In the genomic region with DNA sequence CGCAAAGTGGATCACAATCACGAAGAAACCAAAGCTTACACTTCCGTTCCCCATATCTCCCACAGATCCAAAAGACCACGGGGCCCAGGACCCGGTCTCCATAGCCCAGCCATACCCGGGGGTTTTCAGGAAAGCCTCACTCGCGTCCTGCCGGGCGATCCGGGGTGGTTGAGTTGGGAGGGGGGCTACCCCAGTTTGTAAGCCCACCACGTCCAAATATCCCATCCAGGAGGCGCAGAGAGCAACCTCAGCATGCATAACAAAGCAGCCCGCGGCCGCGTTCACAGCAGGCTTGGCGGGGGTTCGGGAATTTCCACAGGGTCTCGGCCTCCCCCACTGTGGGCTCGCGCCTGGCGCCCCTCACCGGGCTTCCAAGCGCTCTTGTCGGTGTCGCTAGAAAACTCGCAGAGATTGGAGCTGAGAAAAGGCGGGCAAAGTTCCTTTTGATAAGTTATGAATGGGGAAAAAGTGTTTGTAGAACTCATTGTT, we compare ENCODE assay signal across 7 cellular contexts. TPM values are rescaled to one million over a fixed set of nuclear protein-coding genes. Genes with fewer than 3 reads are reported as not detected.
A peak's percentile ranks its signal among the peaks of the same experiment; 100 is the strongest.
DNase-seq lines count a peak whose midpoint lies in the region; ATAC-seq, FAIRE-seq and TF ChIP-seq lines count a peak whose summit lies in the region.

No MANE protein-coding gene starts in this region.

- in situ Hi-C loops in HepG2 (cut with HindIII; ENCODE audit: extremely low pct_ligation_motif_present, low pct_unique_long_range_greater_than_20kb), result no loop called here

- H3K79me2 ChIP-seq in HepG2 (ENCODE audit: insufficient read depth, low read length), result no peaks in the 10 kb centered on the region

- CTCF ChIA-PET in HepG2 (lab: Yijun Ruan, JAX; ENCODE audit: low intra/inter-chr PET ratio, low total read pairs), result no interaction called here

- H3K9me3 ChIP-seq in HepG2 (ENCODE audit: low read length) (no peaks in the 10 kb centered on the region), upper lobe of left lung (no peaks in the 10 kb centered on the region)

- intact Hi-C loops in HepG2 (cut with micrococcal nuclease; ENCODE audit: unreplicated experiment), result no loop called here

- POLR2A ChIA-PET in HepG2 (lab: Yijun Ruan, JAX), result interaction anchor here (2.1 to 3.3 kb wide), 2 partner anchors 10 to 14 kb away, joined by 10 to 17 read pairs; a partner anchor contains a TSS

- FAIRE-seq in HepG2 (lab: Jason Lieb, UNC), result no peak

- no peak for DNase-seq in activated naive CD8-positive, alpha-beta T cell treated with anti-CD3 and anti-CD28 coated beads, Interleukin-2, amount 50 U/mL, for 24 hours
- DNase-seq in HepG2 (ENCODE audit: low spot score) (no peak), upper lobe of left lung (no peak), GM03348 (ENCODE audit: low spot score) (no peak)
- DNase-seq in activated effector memory CD4-positive, alpha-beta T cell treated with anti-CD3 and anti-CD28 coated beads, Interleukin-2, amount 50 U/mL, for 16 hours, result no peak

- no TSS peak for BruUV-seq in HepG2 (replicated peaks; lab: Mats Ljungman, UMichigan)

- no peaks in the 10 kb centered on the region for H3K27me3 Mint-ChIP-seq in activated naive CD8-positive, alpha-beta T cell treated with anti-CD3 and anti-CD28 coated beads, Interleukin-2, amount 50 U/mL, for 24 hours

- ATAC-seq in GM19035 (IDR thresholded peaks at IDR 0.05; ENCODE audit: unreplicated experiment), result peak; percentile 17
- peak; percentile 24 for ATAC-seq in HG03064 (IDR thresholded peaks at IDR 0.05; ENCODE audit: low read depth, unreplicated experiment)
- peak; percentile 10 for ATAC-seq in activated naive CD8-positive, alpha-beta T cell treated with anti-CD3 and anti-CD28 coated beads, Interleukin-2, amount 50 U/mL, for 24 hours
- ATAC-seq in HepG2, result peak; percentile 13; the same call in 2 of the 3 replicates
- peak in 1 of 2 donors; percentile 26 for ATAC-seq in upper lobe of left lung (ENCODE audit: low FRiP score in 2 of 2)

- TF ChIP-seq CTCF in HepG2 (CRISPR knock-in tag; IDR thresholded peaks at IDR 0.05) (no peak; the same call in 1 of the 2 replicates), upper lobe of left lung (IDR thresholded peaks at IDR 0.05) (no peak)

- peaks cover 2 to 16% of the 10 kb centered on the region in 2 experiments; a peak in 4 of 5 replicates for H3K36me3 ChIP-seq in HepG2 (replicated peaks in 1 of 2; ENCODE audit: control insufficient read depth in 1 of 2, insufficient read depth in 2 of 2, low read length in 2 of 2)
- peaks cover 0 to 15% (median 0%) of the 10 kb centered on the region in 4 donors for H3K36me3 ChIP-seq in upper lobe of left lung

- H2AFZ ChIP-seq in HepG2 (ENCODE audit: low read length), result peak overlapping the region; percentile 7

- H3K4me3 ChIP-seq in HepG2 (replicated peaks in 1 of 3; ENCODE audit: insufficient read depth in 1 of 3, low read depth in 2 of 3, low read length in 3 of 3) (peak overlapping the region; percentile 64 to 86 (median 77)), upper lobe of left lung (peak overlapping the region; percentile 51 to 60 (median 58))

- peak overlapping the region; percentile 78 for H3K27ac Mint-ChIP-seq in activated naive CD8-positive, alpha-beta T cell treated with anti-CD3 and anti-CD28 coated beads, Interleukin-2, amount 50 U/mL, for 24 hours

- no peak for TF ChIP-seq RAD21 in HepG2 (CRISPR knock-in tag; IDR thresholded peaks at IDR 0.05)

- peaks cover 33% of the 10 kb centered on the region for H3K36me3 Mint-ChIP-seq in activated naive CD8-positive, alpha-beta T cell treated with anti-CD3 and anti-CD28 coated beads, Interleukin-2, amount 50 U/mL, for 24 hours (ENCODE audit: low read depth)

- H3K9me3 Mint-ChIP-seq in activated naive CD8-positive, alpha-beta T cell treated with anti-CD3 and anti-CD28 coated beads, Interleukin-2, amount 50 U/mL, for 24 hours, result no peaks in the 10 kb centered on the region

- H3K27me3 ChIP-seq in HepG2 (ENCODE audit: control insufficient read depth in 1 of 2, insufficient read depth in 2 of 2, low read length in 2 of 2), result no peaks in the 10 kb centered on the region; a peak in 1 of 5 replicates
- no peaks in the 10 kb centered on the region for H3K27me3 ChIP-seq in upper lobe of left lung

- TF ChIP-seq POLR2A in HepG2 (IDR thresholded peaks at IDR 0.05; ENCODE audit: insufficient read depth in 1 of 2, low read depth in 2 of 2, low read length in 2 of 2) (no peak; a peak in 1 of 4 replicates), upper lobe of left lung (IDR thresholded peaks at IDR 0.05) (no peak)

- 0% methylated on average over 12 of the region's 29 CpGs for WGBS in HepG2 (ENCODE audit: low lambda C conversion rate)
- WGBS in upper lobe of left lung, 2 donors, result 0 to 6% methylated on average over 8 to 24 of the region's 29 CpGs

- H3K27ac ChIP-seq in HepG2 (ENCODE audit: extremely low read length, insufficient read depth, low read length), result peak overlapping the region; percentile 77
- H3K27ac ChIP-seq in upper lobe of left lung, result peak overlapping the region in 2 of 4 donors; percentile 17 to 36

- peak overlapping the region; percentile 88 for H3K4me3 Mint-ChIP-seq in activated naive CD8-positive, alpha-beta T cell treated with anti-CD3 and anti-CD28 coated beads, Interleukin-2, amount 50 U/mL, for 24 hours

- H3K9ac ChIP-seq in HepG2 (ENCODE audit: insufficient read depth, low read depth, low read length), result peak overlapping the region; percentile 73

- peak overlapping the region; percentile 93 for H3K4me2 ChIP-seq in HepG2 (ENCODE audit: low read depth, low read length)

- no peak; a peak in 1 of 4 replicates for TF ChIP-seq EP300 in HepG2 (IDR thresholded peaks at IDR 0.05; ENCODE audit: low read depth in 2 of 2, low read length in 2 of 2)
- TF ChIP-seq EP300 in HepG2 (CRISPR knock-in tag; IDR thresholded peaks at IDR 0.05; ENCODE audit: borderline replicate concordance), result no peak
- TF ChIP-seq EP300 in upper lobe of left lung (IDR thresholded peaks at IDR 0.05), result no peak

- H3K4me1 ChIP-seq in HepG2 (ENCODE audit: insufficient read depth, low read length) (peaks cover 33% of the 10 kb centered on the region), upper lobe of left lung (peaks cover 16 to 28% (median 20%) of the 10 kb centered on the region in 4 donors)

- H3K4me1 Mint-ChIP-seq in activated naive CD8-positive, alpha-beta T cell treated with anti-CD3 and anti-CD28 coated beads, Interleukin-2, amount 50 U/mL, for 24 hours, result peaks cover 26% of the 10 kb centered on the region

- H4K20me1 ChIP-seq in HepG2 (ENCODE audit: insufficient read depth, low read length), result no peaks in the 10 kb centered on the region

RNA-seq across cellular contexts. Expression of a gene that starts 9.5 kb away (rescaled TPM):
- total RNA-seq in HepG2 (2016; rRNA removed; fragmentation: Illumina TruSeq; extraction: Trizol) (39.7 and 57.4 TPM in 2 replicates), upper lobe of left lung (10 to 100 TPM in 5 of 6 donors, 1 to 10 TPM in 1; 3.1 to 73.1 (median 38.9) TPM)
- total RNA-seq in HepG2 (2016; cell fraction: cytosol; rRNA removed; fragmentation: Illumina TruSeq; extraction: Trizol; ENCODE audit: low read depth), result 33.2 and 40.3 TPM in 2 replicates
- total RNA-seq in HepG2 (2016; cell fraction: insoluble cytoplasmic fraction; rRNA removed; fragmentation: Illumina TruSeq; extraction: Trizol), result 40.0 and 62.7 TPM in 2 replicates
- 45.7 and 54.6 TPM in 2 replicates for total RNA-seq in HepG2 (2016; cell fraction: membrane; rRNA removed; fragmentation: Illumina TruSeq; extraction: Trizol)
- 34.2 and 40.4 TPM in 2 replicates for total RNA-seq in HepG2 (2016; cell fraction: nucleus; rRNA removed; fragmentation: Illumina TruSeq; extraction: Trizol)
- 16.6 and 18.0 TPM in 2 replicates for polyA plus RNA-seq in HepG2 (2011; rRNA removed)
- polyA plus RNA-seq in HepG2 (2011; cell fraction: cytosol; rRNA removed), result 15.2 and 26.9 TPM in 2 replicates
- polyA plus RNA-seq in HepG2 (2011; cell fraction: nucleus; rRNA removed), result 10.9 and 11.0 TPM in 2 replicates
- polyA plus RNA-seq in HepG2 (2012), result 13.3 and 21.0 TPM in 2 replicates
- 42.3 and 50.0 TPM in 2 replicates for polyA plus RNA-seq in HepG2 (2016; cell fraction: cytosol; fragmentation: Illumina TruSeq; extraction: Trizol; ENCODE audit: low read depth)
- polyA plus RNA-seq in HepG2 (2016; cell fraction: insoluble cytoplasmic fraction; fragmentation: Illumina TruSeq; extraction: Trizol; ENCODE audit: low read depth), result 46.2 TPM in 2 replicates
- 43.9 and 48.5 TPM in 2 replicates for polyA plus RNA-seq in HepG2 (2016; cell fraction: membrane; fragmentation: Illumina TruSeq; extraction: Trizol; ENCODE audit: low read depth)
- 73.9 and 89.3 TPM in 2 replicates for polyA plus RNA-seq in HepG2 (2016; cell fraction: nucleus; fragmentation: Illumina TruSeq; extraction: Trizol; ENCODE audit: insufficient read depth, low read depth)
- 24.5 and 32.2 TPM in 2 replicates for polyA minus RNA-seq in HepG2 (2011; rRNA and poly(A)+ RNA removed; ENCODE audit: low replicate concordance)
- polyA minus RNA-seq in HepG2 (2011; cell fraction: cytosol; rRNA and poly(A)+ RNA removed), result 8.3 and 14.1 TPM in 2 replicates
- 2.6 and 5.5 TPM in 2 replicates for polyA minus RNA-seq in HepG2 (2011; cell fraction: nucleus; rRNA and poly(A)+ RNA removed)

RNA-seq across cellular contexts. Expression of a gene that starts 14.2 kb away (rescaled TPM):
- total RNA-seq in HepG2 (2016; rRNA removed; fragmentation: Illumina TruSeq; extraction: Trizol), result 31.6 and 31.9 TPM in 2 replicates
- 9.2 and 10.5 TPM in 2 replicates for total RNA-seq in HepG2 (2016; cell fraction: cytosol; rRNA removed; fragmentation: Illumina TruSeq; extraction: Trizol; ENCODE audit: low read depth)
- total RNA-seq in HepG2 (2016; cell fraction: insoluble cytoplasmic fraction; rRNA removed; fragmentation: Illumina TruSeq; extraction: Trizol), result 23.6 and 33.0 TPM in 2 replicates
- total RNA-seq in HepG2 (2016; cell fraction: membrane; rRNA removed; fragmentation: Illumina TruSeq; extraction: Trizol), result 9.1 and 9.4 TPM in 2 replicates
- 42.7 and 45.7 TPM in 2 replicates for total RNA-seq in HepG2 (2016; cell fraction: nucleus; rRNA removed; fragmentation: Illumina TruSeq; extraction: Trizol)
- polyA plus RNA-seq in HepG2 (2011; rRNA removed), result 56.1 and 59.4 TPM in 2 replicates
- polyA plus RNA-seq in HepG2 (2011; cell fraction: cytosol; rRNA removed), result 22.8 and 28.5 TPM in 2 replicates
- 197 and 240 TPM in 2 replicates for polyA plus RNA-seq in HepG2 (2011; cell fraction: nucleus; rRNA removed)
- polyA plus RNA-seq in HepG2 (2012), result 26.0 and 29.4 TPM in 2 replicates
- polyA plus RNA-seq in HepG2 (2016; cell fraction: cytosol; fragmentation: Illumina TruSeq; extraction: Trizol; ENCODE audit: low read depth), result 2.5 and 3.3 TPM in 2 replicates
- polyA plus RNA-seq in HepG2 (2016; cell fraction: insoluble cytoplasmic fraction; fragmentation: Illumina TruSeq; extraction: Trizol; ENCODE audit: low read depth), result 30.7 and 39.2 TPM in 2 replicates
- 6.2 and 7.6 TPM in 2 replicates for polyA plus RNA-seq in HepG2 (2016; cell fraction: membrane; fragmentation: Illumina TruSeq; extraction: Trizol; ENCODE audit: low read depth)
- 66.3 and 80.1 TPM in 2 replicates for polyA plus RNA-seq in HepG2 (2016; cell fraction: nucleus; fragmentation: Illumina TruSeq; extraction: Trizol; ENCODE audit: insufficient read depth, low read depth)
- polyA minus RNA-seq in HepG2 (2011; rRNA and poly(A)+ RNA removed; ENCODE audit: low replicate concordance), result 22.5 and 39.0 TPM in 2 replicates
- 15.4 and 16.6 TPM in 2 replicates for polyA minus RNA-seq in HepG2 (2011; cell fraction: cytosol; rRNA and poly(A)+ RNA removed)
- polyA minus RNA-seq in HepG2 (2011; cell fraction: nucleus; rRNA and poly(A)+ RNA removed), result 108 and 114 TPM in 2 replicates
- 100 to 1,000 TPM in 1 of 6 donors, 10 to 100 TPM in 5; 40.4 to 107 (median 48.4) TPM for total RNA-seq in upper lobe of left lung

RNA-seq across cellular contexts. Expression of a gene that starts 19.0 kb away (rescaled TPM):
- total RNA-seq in HepG2 (2016; rRNA removed; fragmentation: Illumina TruSeq; extraction: Trizol) (0.33 TPM in 1 of 2 replicates, not detected in the other), upper lobe of left lung (1 to 10 TPM in 2 of 6 donors, under 1 TPM in 2, not detected in 2; 0.26 to 4.2 (median 0.97) TPM)
- total RNA-seq in HepG2 (2016; cell fraction: cytosol; rRNA removed; fragmentation: Illumina TruSeq; extraction: Trizol; ENCODE audit: low read depth), result 0.09 TPM in 1 of 2 replicates, not detected in the other
- total RNA-seq in HepG2 (2016; cell fraction: insoluble cytoplasmic fraction; rRNA removed; fragmentation: Illumina TruSeq; extraction: Trizol), result 0.13 and 0.15 TPM in 2 replicates
- total RNA-seq in HepG2 (2016; cell fraction: membrane; rRNA removed; fragmentation: Illumina TruSeq; extraction: Trizol), result 0.28 TPM in 1 of 2 replicates, not detected in the other
- 0.19 and 0.28 TPM in 2 replicates for total RNA-seq in HepG2 (2016; cell fraction: nucleus; rRNA removed; fragmentation: Illumina TruSeq; extraction: Trizol)
- 0.05 and 0.15 TPM in 2 replicates for polyA plus RNA-seq in HepG2 (2011; rRNA removed)
- polyA plus RNA-seq in HepG2 (2011; cell fraction: cytosol; rRNA removed), result 0.04 and 0.13 TPM in 2 replicates
- polyA plus RNA-seq in HepG2 (2011; cell fraction: nucleus; rRNA removed), result 0.78 and 0.79 TPM in 2 replicates
- polyA plus RNA-seq in HepG2 (2012), result 0.05 and 0.15 TPM in 2 replicates
- polyA plus RNA-seq in HepG2 (2016; cell fraction: cytosol; fragmentation: Illumina TruSeq; extraction: Trizol; ENCODE audit: low read depth), result 0.05 and 0.07 TPM in 2 replicates
- polyA plus RNA-seq in HepG2 (2016; cell fraction: insoluble cytoplasmic fraction; fragmentation: Illumina TruSeq; extraction: Trizol; ENCODE audit: low read depth), result 0.17 TPM in 1 of 2 replicates, not detected in the other
- 0.16 TPM in 1 of 2 replicates, not detected in the other for polyA plus RNA-seq in HepG2 (2016; cell fraction: membrane; fragmentation: Illumina TruSeq; extraction: Trizol; ENCODE audit: low read depth)
- 0.64 and 0.97 TPM in 2 replicates for polyA plus RNA-seq in HepG2 (2016; cell fraction: nucleus; fragmentation: Illumina TruSeq; extraction: Trizol; ENCODE audit: insufficient read depth, low read depth)
- 0.07 and 0.12 TPM in 2 replicates for polyA minus RNA-seq in HepG2 (2011; rRNA and poly(A)+ RNA removed; ENCODE audit: low replicate concordance)
- not detected in 2 replicates for polyA minus RNA-seq in HepG2 (2011; cell fraction: cytosol; rRNA and poly(A)+ RNA removed)
- 0.39 and 0.50 TPM in 2 replicates for polyA minus RNA-seq in HepG2 (2011; cell fraction: nucleus; rRNA and poly(A)+ RNA removed)

RNA-seq across cellular contexts. Expression of a gene that starts 21.7 kb away (rescaled TPM):
- total RNA-seq in HepG2 (2016; rRNA removed; fragmentation: Illumina TruSeq; extraction: Trizol), result 27.0 and 32.0 TPM in 2 replicates
- 18.2 and 18.6 TPM in 2 replicates for total RNA-seq in HepG2 (2016; cell fraction: cytosol; rRNA removed; fragmentation: Illumina TruSeq; extraction: Trizol; ENCODE audit: low read depth)
- total RNA-seq in HepG2 (2016; cell fraction: insoluble cytoplasmic fraction; rRNA removed; fragmentation: Illumina TruSeq; extraction: Trizol), result 28.2 and 30.6 TPM in 2 replicates
- total RNA-seq in HepG2 (2016; cell fraction: membrane; rRNA removed; fragmentation: Illumina TruSeq; extraction: Trizol), result 30.4 and 39.2 TPM in 2 replicates
- total RNA-seq in HepG2 (2016; cell fraction: nucleus; rRNA removed; fragmentation: Illumina TruSeq; extraction: Trizol), result 14.3 and 16.0 TPM in 2 replicates
- polyA plus RNA-seq in HepG2 (2011; rRNA removed), result 15.3 and 19.9 TPM in 2 replicates
- 15.7 and 30.3 TPM in 2 replicates for polyA plus RNA-seq in HepG2 (2011; cell fraction: cytosol; rRNA removed)
- polyA plus RNA-seq in HepG2 (2011; cell fraction: nucleus; rRNA removed), result 42.4 and 43.1 TPM in 2 replicates
- polyA plus RNA-seq in HepG2 (2012), result 10.8 and 14.7 TPM in 2 replicates
- 20.1 and 25.1 TPM in 2 replicates for polyA plus RNA-seq in HepG2 (2016; cell fraction: cytosol; fragmentation: Illumina TruSeq; extraction: Trizol; ENCODE audit: low read depth)
- polyA plus RNA-seq in HepG2 (2016; cell fraction: insoluble cytoplasmic fraction; fragmentation: Illumina TruSeq; extraction: Trizol; ENCODE audit: low read depth), result 30.6 and 33.5 TPM in 2 replicates
- 32.1 and 32.9 TPM in 2 replicates for polyA plus RNA-seq in HepG2 (2016; cell fraction: membrane; fragmentation: Illumina TruSeq; extraction: Trizol; ENCODE audit: low read depth)
- 31.4 and 34.1 TPM in 2 replicates for polyA plus RNA-seq in HepG2 (2016; cell fraction: nucleus; fragmentation: Illumina TruSeq; extraction: Trizol; ENCODE audit: insufficient read depth, low read depth)
- 24.6 and 29.4 TPM in 2 replicates for polyA minus RNA-seq in HepG2 (2011; rRNA and poly(A)+ RNA removed; ENCODE audit: low replicate concordance)
- polyA minus RNA-seq in HepG2 (2011; cell fraction: cytosol; rRNA and poly(A)+ RNA removed), result 8.5 and 10.8 TPM in 2 replicates
- polyA minus RNA-seq in HepG2 (2011; cell fraction: nucleus; rRNA and poly(A)+ RNA removed), result 11.7 and 13.1 TPM in 2 replicates
- total RNA-seq in upper lobe of left lung, result 10 to 100 TPM; 22.2 to 47.4 (median 28.3) TPM
